ENCODE assay signal across 8 cellular contexts in the genomic region with DNA sequence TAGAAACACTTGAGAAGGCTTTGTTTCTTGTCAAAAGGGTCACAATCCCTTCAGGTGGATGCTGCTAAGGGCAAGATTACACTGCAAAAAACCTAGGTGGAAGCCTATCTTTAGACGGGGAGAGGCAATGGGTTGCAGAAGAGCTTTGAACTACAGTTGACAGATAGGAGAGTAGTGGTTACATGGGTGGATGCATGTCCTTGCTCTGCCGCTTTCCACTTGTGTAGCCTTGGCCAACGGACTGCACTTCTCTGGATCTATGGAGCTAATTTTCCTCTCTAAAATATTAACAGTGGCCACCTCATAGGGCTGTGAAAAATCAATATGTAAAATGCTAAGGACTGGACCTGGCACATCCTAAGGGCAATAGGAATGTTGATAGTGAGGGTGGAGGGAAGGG. TPM values are rescaled to one million over a fixed set of nuclear protein-coding genes. Genes with fewer than 3 reads are reported as not detected.
DNase-seq lines count a peak whose midpoint lies in the region; ATAC-seq and TF ChIP-seq lines count a peak whose summit lies in the region.

No MANE protein-coding gene starts in this region.

- H3K9ac ChIP-seq in SK-N-SH (peak overlapping the region; percentile 95), iPS-18a (ENCODE audit: low read length) (peak overlapping the region; percentile 97)

- peaks cover 38% of the 10 kb centered on the region for H3K4me1 Mint-ChIP-seq in activated CD8-positive, alpha-beta T cell treated with anti-CD3 and anti-CD28 coated beads for 36 hours (ENCODE audit: low read depth)
- H3K4me1 Mint-ChIP-seq in stimulated activated naive CD8-positive, alpha-beta T cell treated with anti-CD3 and anti-CD28 coated beads, Interleukin-15, amount 100 ng/mL, for 72 hours, result peaks cover 51% of the 10 kb centered on the region

- intact Hi-C loops in activated CD8-positive, alpha-beta T cell treated with anti-CD3 and anti-CD28 coated beads for 36 hours (cut with micrococcal nuclease), result loop anchor here (5.0 kb wide), 1 partner anchor 41 kb away; no protein-coding TSS in a partner anchor

- no peak for TF ChIP-seq EP300 in SK-N-SH (IDR thresholded peaks at IDR 0.05; ENCODE audit: borderline replicate concordance in 1 of 2, low read depth in 1 of 2, low read length in 1 of 2)

- POLR2A ChIA-PET in SK-N-SH (lab: Yijun Ruan, JAX), result no interaction called here
- POLR2A ChIA-PET in activated CD8-positive, alpha-beta T cell treated with anti-CD3 and anti-CD28 coated beads for 36 hours (lab: Charles Lee), result interaction anchor here (0.7 to 2.0 kb wide), 3 partner anchors 11 to 34 kb away, joined by 3 to 9 read pairs (median 3); no protein-coding TSS in a partner anchor

- H3K4me2 ChIP-seq in SK-N-SH, result peak overlapping the region; percentile 99

- H3K9me3 Mint-ChIP-seq in activated CD8-positive, alpha-beta T cell treated with anti-CD3 and anti-CD28 coated beads for 36 hours, result no peaks in the 10 kb centered on the region
- no peaks in the 10 kb centered on the region for H3K9me3 Mint-ChIP-seq in stimulated activated naive CD8-positive, alpha-beta T cell treated with anti-CD3 and anti-CD28 coated beads, Interleukin-15, amount 100 ng/mL, for 72 hours

- H3K27me3 ChIP-seq in SK-N-SH (ENCODE audit: insufficient read depth), result no peaks in the 10 kb centered on the region
- H3K27me3 ChIP-seq in iPS-18a (ENCODE audit: control insufficient read depth, insufficient read depth, low read length), result no peaks in the 10 kb centered on the region

- H3K27ac ChIP-seq in SK-N-SH (ENCODE audit: low read depth in 2 of 2, low read length in 1 of 2) (no peak overlapping the region), iPS-18a (ENCODE audit: low read length) (no peak overlapping the region)

- no peak for DNase-seq in SK-N-SH
- DNase-seq in activated CD8-positive, alpha-beta T cell treated with anti-CD3 and anti-CD28 coated beads for 36 hours, result no peak
- DNase-seq in stimulated activated naive CD8-positive, alpha-beta T cell treated with anti-CD3 and anti-CD28 coated beads, Interleukin-15, amount 100 ng/mL, for 72 hours, result no peak
- DNase-seq in midbrain (lab: John Stamatoyannopoulos, UW), result no peak
- DNase-seq in islet precursor cell, result no peak
- DNase-seq in MV-4-11 (lab: John Stamatoyannopoulos, UW), result no peak

- no peak for ATAC-seq in SK-N-SH treated with all-trans-retinoic acid at 6 μM for 48 hours
- ATAC-seq in activated CD8-positive, alpha-beta T cell treated with anti-CD3 and anti-CD28 coated beads for 36 hours, result no peak
- ATAC-seq in stimulated activated naive CD8-positive, alpha-beta T cell treated with anti-CD3 and anti-CD28 coated beads, Interleukin-15, amount 100 ng/mL, for 72 hours, result no peak

- no peak for TF ChIP-seq CTCF in SK-N-SH (IDR thresholded peaks at IDR 0.05)
- TF ChIP-seq CTCF in activated CD8-positive, alpha-beta T cell treated with anti-CD3 and anti-CD28 coated beads for 36 hours (IDR thresholded peaks at IDR 0.05), result no peak

- no peaks in the 10 kb centered on the region for H3K9me2 ChIP-seq in SK-N-SH

- peak overlapping the region; percentile 96 for H3K4me3 Mint-ChIP-seq in activated CD8-positive, alpha-beta T cell treated with anti-CD3 and anti-CD28 coated beads for 36 hours
- H3K4me3 Mint-ChIP-seq in stimulated activated naive CD8-positive, alpha-beta T cell treated with anti-CD3 and anti-CD28 coated beads, Interleukin-15, amount 100 ng/mL, for 72 hours, result peak overlapping the region; percentile 98 to 100

- peaks cover 12% of the 10 kb centered on the region for H3K36me3 Mint-ChIP-seq in activated CD8-positive, alpha-beta T cell treated with anti-CD3 and anti-CD28 coated beads for 36 hours (ENCODE audit: low read depth)

- H3K4me1 ChIP-seq in SK-N-SH (ENCODE audit: control insufficient read depth in 1 of 2, insufficient read depth in 2 of 2, low read depth in 1 of 2, low read length in 1 of 2) (peaks cover 5 to 14% of the 10 kb centered on the region in 2 experiments; a peak in 2 of 4 replicates), iPS-18a (ENCODE audit: control insufficient read depth, low read depth, low read length) (peaks cover 6% of the 10 kb centered on the region)

- H3K9me3 ChIP-seq in SK-N-SH, result no peaks in the 10 kb centered on the region
- no peaks in the 10 kb centered on the region for H3K9me3 ChIP-seq in iPS-18a (ENCODE audit: control insufficient read depth, low read depth, low read length)

- H3F3A ChIP-seq in SK-N-SH (replicated peaks; ENCODE audit: insufficient read depth), result no peaks in the 10 kb centered on the region

- no peak overlapping the region for H2AFZ ChIP-seq in SK-N-SH (ENCODE audit: low read depth)

- no peaks in the 10 kb centered on the region for H4K20me1 ChIP-seq in SK-N-SH (ENCODE audit: insufficient read depth)

- CTCF ChIA-PET in SK-N-SH (lab: Yijun Ruan, JAX), result interaction anchor here (0.7 kb wide), 1 partner anchor 14 kb away, joined by 3 read pairs; no protein-coding TSS in a partner anchor
- CTCF ChIA-PET in activated CD8-positive, alpha-beta T cell treated with anti-CD3 and anti-CD28 coated beads for 36 hours (lab: Charles Lee), result interaction anchor here (0.6 to 0.7 kb wide), 2 partner anchors 40 to 90 kb away, joined by 3 read pairs; no protein-coding TSS in a partner anchor

- peak overlapping the region; percentile 99 for H3K27ac Mint-ChIP-seq in activated CD8-positive, alpha-beta T cell treated with anti-CD3 and anti-CD28 coated beads for 36 hours
- peak overlapping the region; percentile 100 for H3K27ac Mint-ChIP-seq in stimulated activated naive CD8-positive, alpha-beta T cell treated with anti-CD3 and anti-CD28 coated beads, Interleukin-15, amount 100 ng/mL, for 72 hours

- H3K27me3 Mint-ChIP-seq in activated CD8-positive, alpha-beta T cell treated with anti-CD3 and anti-CD28 coated beads for 36 hours, result no peaks in the 10 kb centered on the region
- no peaks in the 10 kb centered on the region for H3K27me3 Mint-ChIP-seq in stimulated activated naive CD8-positive, alpha-beta T cell treated with anti-CD3 and anti-CD28 coated beads, Interleukin-15, amount 100 ng/mL, for 72 hours

- no peak for TF ChIP-seq RAD21 in SK-N-SH (IDR thresholded peaks at IDR 0.05; ENCODE audit: low read length)

- 58% methylated on average over 3 of the region's 3 CpGs for WGBS in SK-N-SH (ENCODE audit: low lambda C conversion rate)

- peak overlapping the region; percentile 79 to 91 for H3K4me3 ChIP-seq in SK-N-SH (ENCODE audit: low read depth in 2 of 2, low read length in 1 of 2)
- H3K4me3 ChIP-seq in iPS-18a (ENCODE audit: low read length), result peak overlapping the region; percentile 99

- H3K36me3 ChIP-seq in SK-N-SH (replicated peaks in 1 of 2; ENCODE audit: control insufficient read depth in 1 of 2, insufficient read depth in 2 of 2, low read length in 1 of 2) (no peaks in the 10 kb centered on the region), iPS-18a (ENCODE audit: control insufficient read depth, low read depth, low read length) (peaks cover 3% of the 10 kb centered on the region)

- H3K79me2 ChIP-seq in SK-N-SH (ENCODE audit: insufficient read depth), result peaks cover 48% of the 10 kb centered on the region

TF ChIP-seq in SK-N-SH, 30 proteins besides CTCF, POLR2A, EP300 and RAD21:
- TF ChIP-seq RXRA (IDR thresholded peaks at IDR 0.05; ENCODE audit: borderline replicate concordance, low read depth), result no peak
- TF ChIP-seq, protein P1, sequence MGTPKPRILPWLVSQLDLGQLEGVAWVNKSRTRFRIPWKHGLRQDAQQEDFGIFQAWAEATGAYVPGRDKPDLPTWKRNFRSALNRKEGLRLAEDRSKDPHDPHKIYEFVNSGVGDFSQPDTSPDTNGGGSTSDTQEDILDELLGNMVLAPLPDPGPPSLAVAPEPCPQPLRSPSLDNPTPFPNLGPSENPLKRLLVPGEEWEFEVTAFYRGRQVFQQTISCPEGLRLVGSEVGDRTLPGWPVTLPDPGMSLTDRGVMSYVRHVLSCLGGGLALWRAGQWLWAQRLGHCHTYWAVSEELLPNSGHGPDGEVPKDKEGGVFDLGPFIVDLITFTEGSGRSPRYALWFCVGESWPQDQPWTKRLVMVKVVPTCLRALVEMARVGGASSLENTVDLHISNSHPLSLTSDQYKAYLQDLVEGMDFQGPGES (IDR thresholded peaks at IDR 0.05; ENCODE audit: low read depth, low read length), result no peak
TF ChIP-seq in SK-N-SH: peak in this region for 0.

TF ChIP-seq in SK-N-SH treated with all-trans-retinoic acid at 6 μM for 48 hours, 23 proteins besides CTCF, POLR2A, EP300 and RAD21 (continues in another document):
- TF ChIP-seq TOX (CRISPR knock-in tag; IDR thresholded peaks at IDR 0.05; ENCODE audit: borderline replicate concordance), result no peak
- no peak for TF ChIP-seq CSDC2 (CRISPR knock-in tag; IDR thresholded peaks at IDR 0.05)
- TF ChIP-seq ISL1 (CRISPR knock-in tag; IDR thresholded peaks at IDR 0.05), result no peak
- TF ChIP-seq ZNF8 (CRISPR knock-in tag; IDR thresholded peaks at IDR 0.05), result no peak

RNA-seq across cellular contexts. Expression of a gene that starts 1.0 kb away (rescaled TPM):
- 16.3 and 30.9 TPM in 2 replicates for polyA plus RNA-seq in SK-N-SH (2012; rRNA removed)
- 10.7 and 13.2 TPM in 2 replicates for polyA plus RNA-seq in SK-N-SH (2012; cell fraction: cytosol; rRNA removed)
- polyA plus RNA-seq in SK-N-SH (2012; cell fraction: nucleus; rRNA removed), result 24.9 and 25.6 TPM in 2 replicates
- 10 to 100 TPM; 32.3 to 36.9 TPM for total RNA-seq in activated CD8-positive, alpha-beta T cell treated with anti-CD3 and anti-CD28 coated beads for 36 hours

RNA-seq across cellular contexts. Expression of a gene that starts 1.4 kb away (rescaled TPM):
- polyA plus RNA-seq in SK-N-SH (2012; rRNA removed), result 71.3 and 74.1 TPM in 2 replicates
- 37.8 and 52.6 TPM in 2 replicates for polyA plus RNA-seq in SK-N-SH (2012; cell fraction: cytosol; rRNA removed)
- polyA plus RNA-seq in SK-N-SH (2012; cell fraction: nucleus; rRNA removed), result 42.1 and 45.3 TPM in 2 replicates
- 10 to 100 TPM; 46.6 to 47.0 TPM for total RNA-seq in activated CD8-positive, alpha-beta T cell treated with anti-CD3 and anti-CD28 coated beads for 36 hours

RNA-seq across cellular contexts. Expression of a gene that starts 22.3 kb away (rescaled TPM):
- polyA plus RNA-seq in SK-N-SH (2012; rRNA removed), result 5.1 and 5.7 TPM in 2 replicates
- 0.85 and 1.0 TPM in 2 replicates for polyA plus RNA-seq in SK-N-SH (2012; cell fraction: cytosol; rRNA removed)
- 36.4 and 58.3 TPM in 2 replicates for polyA plus RNA-seq in SK-N-SH (2012; cell fraction: nucleus; rRNA removed)
- 1 to 10 TPM; 8.9 to 9.1 TPM for total RNA-seq in activated CD8-positive, alpha-beta T cell treated with anti-CD3 and anti-CD28 coated beads for 36 hours

RNA-seq across cellular contexts. Expression of a gene that starts 28.6 kb away (rescaled TPM):
- not detected in 2 replicates for polyA plus RNA-seq in SK-N-SH (2012; rRNA removed)
- polyA plus RNA-seq in SK-N-SH (2012; cell fraction: cytosol; rRNA removed), result 0.04 TPM in 1 of 2 replicates, not detected in the other
- polyA plus RNA-seq in SK-N-SH (2012; cell fraction: nucleus; rRNA removed), result 0.04 TPM in 2 replicates
- 1 to 10 TPM in 1 of 2 experiments, under 1 TPM in 1; 0.59 to 1.1 TPM for total RNA-seq in activated CD8-positive, alpha-beta T cell treated with anti-CD3 and anti-CD28 coated beads for 36 hours

RNA-seq across cellular contexts. Expression of a gene that starts 34.7 kb away (rescaled TPM):
- polyA plus RNA-seq in SK-N-SH (2012; rRNA removed), result 9.0 and 13.3 TPM in 2 replicates
- 9.6 and 10.5 TPM in 2 replicates for polyA plus RNA-seq in SK-N-SH (2012; cell fraction: cytosol; rRNA removed)
- 8.1 and 9.0 TPM in 2 replicates for polyA plus RNA-seq in SK-N-SH (2012; cell fraction: nucleus; rRNA removed)
- 1 to 10 TPM; 3.1 to 5.1 TPM for total RNA-seq in activated CD8-positive, alpha-beta T cell treated with anti-CD3 and anti-CD28 coated beads for 36 hours
